ENCODE assay signal across 28 cellular contexts in genomic region chr3:37301980-37302379, GRCh38. TPM values are rescaled to one million over a fixed set of nuclear protein-coding genes. Genes with fewer than 3 reads are reported as not detected.
DNase-seq lines count a peak whose midpoint lies in the region; ATAC-seq and TF ChIP-seq lines count a peak whose summit lies in the region.
"Had no signal": no experiment of that assay in that cellular context is flagged by ENCODE, and none has a peak within 500 bp of the region (broad histone marks: within the 10 kb centered on the region; RNA-seq: fewer than 3 reads in every experiment).

No MANE protein-coding gene starts in this region.

- H3K9ac ChIP-seq in HUES6 (ENCODE audit: low read length) = no peak overlapping the region

- H3K4me3 ChIP-seq in HUES6 (ENCODE audit: low read depth, low read length) (no peak overlapping the region), lower lobe of right lung (no peak overlapping the region)
- H3K4me3 ChIP-seq: A549, Peyer's patch had no signal

- no peak for TF ChIP-seq CTCF in lower lobe of right lung (IDR thresholded peaks at IDR 0.05)
- TF ChIP-seq CTCF in type B pancreatic cell (conservative IDR thresholded peaks at IDR 0.05) = no peak

- no peaks in the 10 kb centered on the region for H3K27me3 ChIP-seq in HUES6 (ENCODE audit: control insufficient read depth, insufficient read depth, low read length)
- H3K27me3 ChIP-seq in lower lobe of right lung (ENCODE audit: low read depth) = no peaks in the 10 kb centered on the region
- H3K27me3 ChIP-seq: Peyer's patch had no signal

- ATAC-seq in memory B cell (ENCODE audit: low read depth) (no peak), GM21723 (IDR thresholded peaks at IDR 0.05; ENCODE audit: unreplicated experiment) (no peak), lower lobe of right lung (no peak)
- ATAC-seq: A549; CD8-positive, alpha-beta T cell; right cardiac atrium; stimulated activated naive CD8-positive, alpha-beta T cell treated with anti-CD3 and anti-CD28 coated beads, Interleukin-15, Interleukin-2, amounts not matched to agents 100 U/mL and 50 U/mL, for 24 hours had no signal

- H3K4me1 ChIP-seq in HUES6 (ENCODE audit: control insufficient read depth, insufficient read depth, low read length) (peaks cover 25% of the 10 kb centered on the region), lower lobe of right lung (no peaks in the 10 kb centered on the region)
- H3K4me1 ChIP-seq: A549, Peyer's patch had no signal

- H3K27me3 Mint-ChIP-seq in memory B cell (no peaks in the 10 kb centered on the region), type B pancreatic cell (no peaks in the 10 kb centered on the region)
- H3K27me3 Mint-ChIP-seq: activated T-cell treated with anti-CD3 and anti-CD28 coated beads, Interleukin-2, amount 50 U/mL, for 24 hours had no signal

- H3K9me3 Mint-ChIP-seq in memory B cell = no peaks in the 10 kb centered on the region
- no peaks in the 10 kb centered on the region for H3K9me3 Mint-ChIP-seq in type B pancreatic cell
- H3K9me3 Mint-ChIP-seq: activated T-cell treated with anti-CD3 and anti-CD28 coated beads, Interleukin-2, amount 50 U/mL, for 24 hours; CD8-positive, alpha-beta T cell; endodermal cell had no signal

- H3K27ac ChIP-seq in HUES6 (ENCODE audit: low read depth, low read length) (peak overlapping the region; percentile 73; the same call in 1 of the 2 replicates), lower lobe of right lung (no peak overlapping the region)
- H3K27ac ChIP-seq: A549, Peyer's patch had no signal

- H3K27ac Mint-ChIP-seq in memory B cell (peak overlapping the region; percentile 78), type B pancreatic cell (no peak overlapping the region)
- H3K27ac Mint-ChIP-seq: endodermal cell had no signal

- peaks cover 51% of the 10 kb centered on the region for H3K36me3 ChIP-seq in HUES6 (ENCODE audit: control insufficient read depth, insufficient read depth, low read length)
- H3K36me3 ChIP-seq in lower lobe of right lung = peaks cover 82% of the 10 kb centered on the region

- H3K36me3 Mint-ChIP-seq in memory B cell (peaks cover 34% of the 10 kb centered on the region), type B pancreatic cell (peaks cover 27% of the 10 kb centered on the region)

- no peak overlapping the region for H3K4me3 Mint-ChIP-seq in memory B cell
- no peak overlapping the region for H3K4me3 Mint-ChIP-seq in type B pancreatic cell
- H3K4me3 Mint-ChIP-seq: activated T-cell treated with anti-CD3 and anti-CD28 coated beads, Interleukin-2, amount 50 U/mL, for 24 hours; CD8-positive, alpha-beta T cell; endodermal cell had no signal

- DNase-seq in CD1c-positive myeloid dendritic cell (ENCODE audit: extremely low spot score) = peak; percentile 7
- peak; percentile 24 for DNase-seq in amniotic epithelial cell (ENCODE audit: low read depth)
- no peak for DNase-seq in memory B cell (ENCODE audit: low spot score in 2 of 2)
- no peak for DNase-seq in lower lobe of right lung
- no peak for DNase-seq in type B pancreatic cell (ENCODE audit: extremely low spot score, unreplicated experiment)
- no peak for DNase-seq in retina
- DNase-seq: activated gamma-delta T cell; activated T-cell treated with anti-CD3 and anti-CD28 coated beads, Interleukin-2, amount 50 U/mL, for 24 hours; AML-193; CD8-positive, alpha-beta T cell; cortex of kidney; endodermal cell; glutamatergic neuron; Kasumi-1; mesenchymal stem cell; NCI-H1417 treated with DMSO at 0.1 percent for 48 hours; NCI-H2081; NCI-H345; NCI-H69; Peyer's patch; posterior cingulate gyrus; right cardiac atrium; SHP77; stimulated activated CD4-positive, alpha-beta T cell treated with anti-CD3 and anti-CD28 coated beads, Interleukin-2, amount 100 ng/mL, for 24 hours; stimulated activated naive CD8-positive, alpha-beta T cell treated with anti-CD3 and anti-CD28 coated beads, Interleukin-15, Interleukin-2, amounts not matched to agents 100 U/mL and 50 U/mL, for 24 hours had no signal

- H3K9me3 ChIP-seq in HUES6 (ENCODE audit: control insufficient read depth, insufficient read depth, low read depth, low read length) (no peaks in the 10 kb centered on the region), lower lobe of right lung (no peaks in the 10 kb centered on the region)
- H3K9me3 ChIP-seq: A549, Peyer's patch had no signal

- peaks cover 8% of the 10 kb centered on the region for H3K4me1 Mint-ChIP-seq in memory B cell
- no peaks in the 10 kb centered on the region for H3K4me1 Mint-ChIP-seq in type B pancreatic cell (ENCODE audit: unreplicated experiment)

- intact Hi-C loops in lower lobe of right lung (cut with DNase I) = no loop called here

RNA-seq across cellular contexts. Expression of gene GOLGA4, which starts 58.9 kb away (rescaled TPM):
- 74.4 TPM for total RNA-seq in lower lobe of right lung
- 55.8 and 77.5 TPM in 2 replicates for total RNA-seq in type B pancreatic cell (ENCODE audit: low replicate concordance)

Comparison
In these comparisons a context has a peak if more than half of its experiments do, and no peak if none do; other contexts are left out.
1. DNase-seq: peak in CD1c-positive myeloid dendritic cell (single experiment) and amniotic epithelial cell (single experiment); none in memory B cell (0 of 2), lower lobe of right lung (single experiment), type B pancreatic cell (single experiment) and retina (single experiment).